Comparison of ENCODE assay signal across 5 cellular contexts in genomic region chr9:133742251-133742650, GRCh38.
"Had no signal": no experiment of that assay in that cellular context is flagged by ENCODE, and none has a peak within 500 bp of the region (broad histone marks: within the 10 kb centered on the region; RNA-seq: fewer than 3 reads in every experiment).

No MANE protein-coding gene starts in this region.

- FAIRE-seq: astrocyte had no signal

- H3K36me3 ChIP-seq: SJCRH30 had no signal

- H3K4me3 ChIP-seq: SJCRH30 had no signal

- H3K27me3 ChIP-seq: SJCRH30 had no signal

- DNase-seq: activated gamma-delta T cell, NCI-H187 treated with DMSO at 0.1 percent for 48 hours had no signal

- H3K9me3 ChIP-seq: SJCRH30 had no signal

- H3K27ac ChIP-seq: RWPE1, SJCRH30 had no signal
